8 cellular contexts compared by ENCODE assay signal in genomic region chr6:52390361-52390727, GRCh38. TPM values are rescaled to one million over a fixed set of nuclear protein-coding genes. Genes with fewer than 3 reads are reported as not detected.
DNase-seq lines count a peak whose midpoint lies in the region; ATAC-seq and TF ChIP-seq lines count a peak whose summit lies in the region.

No MANE protein-coding gene starts in this region.

- H3K4me1 ChIP-seq in A673 (ENCODE audit: insufficient read depth, low read length, poor library complexity, severe bottlenecking) (peaks cover 6% of the 10 kb centered on the region), vagina (peaks cover 24% of the 10 kb centered on the region)

- intact Hi-C loops in A673 (cut with micrococcal nuclease; ENCODE audit: unreplicated experiment) (no loop called here), left colon (cut with DNase I, micrococcal nuclease) (no loop called here), vagina (cut with DNase I) (no loop called here)

- POLR2A ChIA-PET in A673 (lab: Charles Lee; ENCODE audit: low non-redundant PET): no interaction called here

- no peaks in the 10 kb centered on the region for H3K27me3 ChIP-seq in A673 (replicated peaks; ENCODE audit: insufficient read depth, low read depth, low read length, poor library complexity)
- H3K27me3 ChIP-seq in vagina: no peaks in the 10 kb centered on the region

- ATAC-seq in GM18508 (IDR thresholded peaks at IDR 0.05; ENCODE audit: insufficient read depth, unreplicated experiment): peak; percentile 44
- peak; percentile 34 for ATAC-seq in HG02970 (IDR thresholded peaks at IDR 0.05; ENCODE audit: low FRiP score, unreplicated experiment)
- peak; percentile 55 for ATAC-seq in left colon

- TF ChIP-seq CTCF in A673 (conservative IDR thresholded peaks at IDR 0.05; ENCODE audit: low read depth, low read length) (no peak), vagina (IDR thresholded peaks at IDR 0.05) (no peak)

- H3K9me3 ChIP-seq in A673 (ENCODE audit: low read depth, low read length, poor library complexity, severe bottlenecking) (no peaks in the 10 kb centered on the region), vagina (no peaks in the 10 kb centered on the region)

- no peaks in the 10 kb centered on the region for H3K36me3 ChIP-seq in A673 (ENCODE audit: insufficient read depth, low read length, poor library complexity, severe bottlenecking)
- no peaks in the 10 kb centered on the region for H3K36me3 ChIP-seq in vagina

- no peak overlapping the region for H3K4me3 ChIP-seq in A673 (ENCODE audit: low read depth, low read length, poor library complexity, severe bottlenecking)
- H3K4me3 ChIP-seq in vagina: peak overlapping the region in 1 of 2 donors; percentile 5

- DNase-seq in A673 (ENCODE audit: low spot score): peak; percentile 49
- peak; percentile 69 to 84 for DNase-seq in NOMO-1 (lab: John Stamatoyannopoulos, UW; ENCODE audit: unreplicated experiment in 2 of 2)
- DNase-seq in activated gamma-delta T cell treated with anti-CD3 and anti-CD28 coated beads, Interleukin-2, amount 50 U/mL, for 16 hours (ENCODE audit: low read depth): peak; percentile 57
- no peak for DNase-seq in left colon
- DNase-seq in vagina (ENCODE audit: extremely low spot score in 2 of 2): no peak
- no peak for DNase-seq in ureter (ENCODE audit: low spot score)

- CTCF ChIA-PET in A673 (lab: Charles Lee): interaction anchor here (0.6 kb wide), 1 partner anchor 17 kb away, joined by 6 read pairs; no protein-coding TSS in a partner anchor

- BruUV-seq in A673 (replicated peaks; lab: Mats Ljungman, UMichigan): no TSS peak

- no peak for TF ChIP-seq POLR2A in vagina (IDR thresholded peaks at IDR 0.05)

- H3K27ac ChIP-seq in A673 (ENCODE audit: low read depth, low read length, poor library complexity, severe bottlenecking): no peak overlapping the region
- H3K27ac ChIP-seq in vagina: peak overlapping the region; percentile 14

RNA-seq across cellular contexts. Expression of gene PAQR8, which starts 28.4 kb away (rescaled TPM):
- total RNA-seq in A673 (2021) (1.5 and 3.8 TPM in 2 replicates), left colon (100 to 1,000 TPM; 152 to 158 TPM), vagina (8.8 TPM), ureter (20.5 TPM)

RNA-seq across cellular contexts. Expression of gene EFHC1, which starts 29.8 kb away (rescaled TPM):
- 16.9 and 25.7 TPM in 2 replicates for total RNA-seq in A673 (2021)
- 10 to 100 TPM; 11.1 to 13.8 TPM for total RNA-seq in left colon
- total RNA-seq in vagina: 27.0 TPM
- total RNA-seq in ureter: 20.4 TPM

Comparison
In these comparisons a context has a peak if more than half of its experiments do, and no peak if none do; other contexts are left out.
1. DNase-seq: peak in A673 (single experiment), NOMO-1 (2 of 2) and activated gamma-delta T cell treated with anti-CD3 and anti-CD28 coated beads, Interleukin-2, amount 50 U/mL, for 16 hours (single experiment); none in left colon (0 of 2), vagina (0 of 2) and ureter (single experiment).
2. Peak in every context shown above with its lines, with median percentiles within 50 percentile points of each other: ATAC-seq.